Comparison of ENCODE assay signal across 10 cellular contexts in genomic region chr14:91350483-91350812, GRCh38.
A peak's percentile ranks its signal among the peaks of the same experiment; 100 is the strongest.
DNase-seq lines count a peak whose midpoint lies in the region; ATAC-seq and TF ChIP-seq lines count a peak whose summit lies in the region.
"Had no signal": no experiment of that assay in that cellular context is flagged by ENCODE, and none has a peak within 500 bp of the region (broad histone marks: within the 10 kb centered on the region; RNA-seq: fewer than 3 reads in every experiment).

No MANE protein-coding gene starts in this region.

- no peaks in the 10 kb centered on the region for H3K27me3 ChIP-seq in SU-DHL-6 (ENCODE audit: low read length)

- ATAC-seq in GM18520 (IDR thresholded peaks at IDR 0.05; ENCODE audit: unreplicated experiment) = peak; percentile 2
- peak in 1 of 3 donors; percentile 2 for ATAC-seq in natural killer cell
- ATAC-seq in GM21367 (IDR thresholded peaks at IDR 0.05; ENCODE audit: unreplicated experiment) = no peak

- no peak overlapping the region for H3K27ac Mint-ChIP-seq in HFFc6
- peak overlapping the region; percentile 96 to 97 for H3K27ac Mint-ChIP-seq in natural killer cell

- no peaks in the 10 kb centered on the region for H3K36me3 ChIP-seq in SU-DHL-6 (ENCODE audit: low read length)

- no peaks in the 10 kb centered on the region for H3K9me3 ChIP-seq in SU-DHL-6 (ENCODE audit: insufficient read depth, low read length)

- intact Hi-C loops in natural killer cell (cut with micrococcal nuclease) = loop anchor here (1.0 to 2.0 kb wide), 2 partner anchors 16 to 25 kb away; no protein-coding TSS in a partner anchor

- no peaks in the 10 kb centered on the region for H3K9me2 ChIP-seq in SU-DHL-6 (replicated peaks; ENCODE audit: insufficient read depth, low read length)

- H3K4me1 Mint-ChIP-seq in HFFc6 (ENCODE audit: low read depth) = peaks cover 10% of the 10 kb centered on the region; the same call in 1 of the 2 replicates
- peaks cover 89 to 94% of the 10 kb centered on the region in 2 donors for H3K4me1 Mint-ChIP-seq in natural killer cell

- TF ChIP-seq CTCF in HFFc6 (IDR thresholded peaks at IDR 0.05) (no peak), SU-DHL-6 (IDR thresholded peaks at IDR 0.05; ENCODE audit: insufficient read depth, low read length, poor library complexity, severe bottlenecking) (no peak), natural killer cell (IDR thresholded peaks at IDR 0.05) (no peak)

- peaks cover 45% of the 10 kb centered on the region for H3K27me3 Mint-ChIP-seq in HFFc6 (ENCODE audit: insufficient read depth)
- H3K27me3 Mint-ChIP-seq in natural killer cell (ENCODE audit: low read depth in 2 of 2) = no peaks in the 10 kb centered on the region

- no peaks in the 10 kb centered on the region for H3K36me3 Mint-ChIP-seq in HFFc6 (ENCODE audit: low read depth)
- no peaks in the 10 kb centered on the region for H3K36me3 Mint-ChIP-seq in natural killer cell

- peaks cover 48% of the 10 kb centered on the region for H3F3A ChIP-seq in SU-DHL-6 (ENCODE audit: insufficient read depth)

- no peaks in the 10 kb centered on the region for H3K9me3 Mint-ChIP-seq in HFFc6
- H3K9me3 Mint-ChIP-seq in natural killer cell = no peaks in the 10 kb centered on the region

- no peak overlapping the region for H2AFZ ChIP-seq in SU-DHL-6 (ENCODE audit: low read depth, low read length, severe bottlenecking)

- H3K4me3 Mint-ChIP-seq in HFFc6 (peak overlapping the region; percentile 81; the same call in 1 of the 2 replicates), natural killer cell (peak overlapping the region; percentile 90)

- H4K20me1 ChIP-seq in SU-DHL-6 (ENCODE audit: low read depth, low read length) = no peaks in the 10 kb centered on the region

- peaks cover 84% of the 10 kb centered on the region for H3K79me2 ChIP-seq in SU-DHL-6 (ENCODE audit: insufficient read depth, low read length)

- H3K27ac ChIP-seq in SU-DHL-6 (ENCODE audit: low read depth, low read length) = peak overlapping the region; percentile 99

- DNase-seq in HFFc6 (no peak), natural killer cell (no peak), NCI-H1694 treated with DMSO at 0.1 percent for 48 hours (lab: John Stamatoyannopoulos, UW) (no peak), activated gamma-delta T cell treated with Interleukin-2 at 50 U/mL for 16 hours (no peak), putamen (ENCODE audit: low spot score) (no peak)
- DNase-seq: NCI-H2081, T-helper 9 cell had no signal

- H3K9ac ChIP-seq in SU-DHL-6 (ENCODE audit: low read length) = peak overlapping the region; percentile 67

- peak overlapping the region; percentile 38 for H3K4me3 ChIP-seq in SU-DHL-6 (ENCODE audit: insufficient read depth, low read length, poor library complexity, severe bottlenecking)

- H3K4me2 ChIP-seq in SU-DHL-6 (ENCODE audit: low read depth, low read length, poor library complexity, severe bottlenecking) = peak overlapping the region; percentile 84
